Comparison of ENCODE assay signal across 25 cellular contexts in genomic region chr15:66078196-66078928, GRCh38.
DNase-seq lines count a peak whose midpoint lies in the region; ATAC-seq and TF ChIP-seq lines count a peak whose summit lies in the region.
"Had no signal": no experiment of that assay in that cellular context is flagged by ENCODE, and none has a peak within 500 bp of the region (broad histone marks: within the 10 kb centered on the region; RNA-seq: fewer than 3 reads in every experiment).

No MANE protein-coding gene starts in this region.

- no peak overlapping the region for H2AFZ ChIP-seq in OCI-LY1 (ENCODE audit: low read length)

- no peak overlapping the region for H3K4me2 ChIP-seq in OCI-LY1 (ENCODE audit: low read length)

- no peak for ATAC-seq in HG02981 (IDR thresholded peaks at IDR 0.05; ENCODE audit: unreplicated experiment)
- no peak for ATAC-seq in naive thymus-derived CD8-positive, alpha-beta T cell
- ATAC-seq: Right ventricle myocardium inferior had no signal

- H3K9me2 ChIP-seq in OCI-LY1 (ENCODE audit: low read depth, low read length): no peaks in the 10 kb centered on the region

- H3K36me3 ChIP-seq in OCI-LY1 (ENCODE audit: insufficient read depth, low read length) (peaks cover 8% of the 10 kb centered on the region; the same call in 1 of the 2 replicates), spleen (no peaks in the 10 kb centered on the region)
- H3K36me3 ChIP-seq: ascending aorta, MG63, transverse colon had no signal

- H3F3A ChIP-seq in OCI-LY1 (ENCODE audit: insufficient read depth, low read length): no peaks in the 10 kb centered on the region

- peaks cover 12 to 41% (median 20%) of the 10 kb centered on the region in 5 donors for H3K27me3 Mint-ChIP-seq in naive thymus-derived CD8-positive, alpha-beta T cell

- intact Hi-C loops in spleen (cut with DNase I; ENCODE audit: low total_unique reads): no loop called here

- TF ChIP-seq CTCF in OCI-LY1 (IDR thresholded peaks at IDR 0.05; ENCODE audit: low read length): no peak
- TF ChIP-seq CTCF in spleen (IDR thresholded peaks at IDR 0.05 in 8 of 11, conservative IDR thresholded peaks at IDR 0.05 in 3 of 11): no peak

- H3K9me3 ChIP-seq in OCI-LY1 (ENCODE audit: low read length): no peaks in the 10 kb centered on the region
- H3K9me3 ChIP-seq in spleen: no peaks in the 10 kb centered on the region
- H3K9me3 ChIP-seq: ascending aorta, MG63, transverse colon had no signal

- no peak for TF ChIP-seq POLR2A in spleen (IDR thresholded peaks at IDR 0.05)

- H3K4me3 ChIP-seq in OCI-LY1 (ENCODE audit: low read depth, low read length, poor library complexity, severe bottlenecking) (no peak overlapping the region), spleen (no peak overlapping the region)
- H3K4me3 ChIP-seq: ascending aorta, MG63, transverse colon had no signal

- peak; percentile 22 for DNase-seq in DMS53 (lab: John Stamatoyannopoulos, UW)
- DNase-seq in DMS53 treated with DMSO at 0.1 percent for 48 hours (lab: John Stamatoyannopoulos, UW; ENCODE audit: unreplicated experiment): no peak
- peak; percentile 34 for DNase-seq in glomerular visceral epithelial cell (ENCODE audit: extremely low spot score)
- peak; percentile 41 for DNase-seq in spleen
- no peak for DNase-seq in NOMO-1 treated with DMSO at 0.1 percent for 48 hours (lab: John Stamatoyannopoulos, UW; ENCODE audit: unreplicated experiment)
- no peak for DNase-seq in naive thymus-derived CD8-positive, alpha-beta T cell
- DNase-seq: activated CD4-positive, alpha-beta T cell treated with anti-CD3 and anti-CD28 coated beads, Interleukin-2, amount 50 U/mL, for 48 hours; activated naive CD4-positive, alpha-beta T cell treated with anti-CD3 and anti-CD28 coated beads, Interleukin-2, amount 10 ng/mL, durations not matched to agents 7 days and 5 days; activated T-cell treated with anti-CD3 and anti-CD28 coated beads for 4 hours; COR-L47; HCEC 1CT; IMR-90; mammary epithelial cell; MG63; NCI-H187; NCI-H446 treated with DMSO at 0.1 percent for 48 hours; SW 1271; transverse colon had no signal

- H3K36me3 Mint-ChIP-seq in naive thymus-derived CD8-positive, alpha-beta T cell: no peaks in the 10 kb centered on the region
- H3K36me3 Mint-ChIP-seq: activated naive CD4-positive, alpha-beta T cell treated with anti-CD3 and anti-CD28 coated beads, Interleukin-2, amount 10 ng/mL, durations not matched to agents 7 days and 5 days; natural killer cell treated with Interleukin-12 subunit alpha and Interleukin-12 subunit beta and Interleukin-15 and Interleukin-18, amount 100 ng/mL, for 72 hours had no signal

- no peaks in the 10 kb centered on the region for H3K4me1 Mint-ChIP-seq in naive thymus-derived CD8-positive, alpha-beta T cell
- H3K4me1 Mint-ChIP-seq: activated naive CD4-positive, alpha-beta T cell treated with anti-CD3 and anti-CD28 coated beads, Interleukin-2, amount 10 ng/mL, durations not matched to agents 7 days and 5 days had no signal

- no peaks in the 10 kb centered on the region for H3K27me3 ChIP-seq in OCI-LY1 (ENCODE audit: insufficient read depth, low read length)
- peaks cover 0 to 52% (median 3%) of the 10 kb centered on the region in 7 donors for H3K27me3 ChIP-seq in spleen (replicated peaks in 1 of 7)
- H3K27me3 ChIP-seq: ascending aorta, MG63 had no signal

- H3K27ac ChIP-seq in OCI-LY1 (ENCODE audit: low read depth, low read length, poor library complexity, severe bottlenecking): no peak overlapping the region
- H3K27ac ChIP-seq in spleen: no peak overlapping the region
- H3K27ac ChIP-seq: 22Rv1, ascending aorta, transverse colon had no signal

- peaks cover 15% of the 10 kb centered on the region for H3K4me1 ChIP-seq in OCI-LY1 (ENCODE audit: insufficient read depth, low read length, severe bottlenecking)
- no peaks in the 10 kb centered on the region for H3K4me1 ChIP-seq in spleen
- H3K4me1 ChIP-seq: ascending aorta had no signal

- no peak overlapping the region for H3K27ac Mint-ChIP-seq in naive thymus-derived CD8-positive, alpha-beta T cell
- H3K27ac Mint-ChIP-seq: activated naive CD4-positive, alpha-beta T cell treated with anti-CD3 and anti-CD28 coated beads, Interleukin-2, amount 10 ng/mL, durations not matched to agents 7 days and 5 days; natural killer cell treated with Interleukin-12 subunit alpha and Interleukin-12 subunit beta and Interleukin-15 and Interleukin-18, amount 100 ng/mL, for 72 hours; stimulated activated naive CD8-positive, alpha-beta T cell treated with anti-CD3 and anti-CD28 coated beads, Interleukin-15, Interleukin-2, amounts not matched to agents 100 ng/mL and 50 ng/mL, for 24 hours had no signal

- POLR2A ChIA-PET in naive thymus-derived CD8-positive, alpha-beta T cell (lab: Charles Lee): no interaction called here

- peak overlapping the region; percentile 5; the same call in 1 of the 2 replicates for H3K9ac ChIP-seq in OCI-LY1 (ENCODE audit: low read length)

- no peaks in the 10 kb centered on the region for H3K79me2 ChIP-seq in OCI-LY1 (ENCODE audit: insufficient read depth, low read length)

- H3K4me3 Mint-ChIP-seq in naive thymus-derived CD8-positive, alpha-beta T cell: no peak overlapping the region
- H3K4me3 Mint-ChIP-seq: activated naive CD4-positive, alpha-beta T cell treated with anti-CD3 and anti-CD28 coated beads, Interleukin-2, amount 10 ng/mL, durations not matched to agents 7 days and 5 days; natural killer cell treated with Interleukin-12 subunit alpha and Interleukin-12 subunit beta and Interleukin-15 and Interleukin-18, amount 100 ng/mL, for 72 hours; stimulated activated naive CD8-positive, alpha-beta T cell treated with anti-CD3 and anti-CD28 coated beads, Interleukin-15, Interleukin-2, amounts not matched to agents 100 ng/mL and 50 ng/mL, for 24 hours had no signal

- WGBS in spleen, 5 donors: 49 to 57% (median 53%) methylated on average over 16 to 20 of the region's 20 CpGs

- no peaks in the 10 kb centered on the region for H3K9me3 Mint-ChIP-seq in naive thymus-derived CD8-positive, alpha-beta T cell
- H3K9me3 Mint-ChIP-seq: activated naive CD4-positive, alpha-beta T cell treated with anti-CD3 and anti-CD28 coated beads, Interleukin-2, amount 10 ng/mL, durations not matched to agents 7 days and 5 days; natural killer cell treated with Interleukin-12 subunit alpha and Interleukin-12 subunit beta and Interleukin-15 and Interleukin-18, amount 100 ng/mL, for 72 hours; stimulated activated naive CD8-positive, alpha-beta T cell treated with anti-CD3 and anti-CD28 coated beads, Interleukin-15, Interleukin-2, amounts not matched to agents 100 ng/mL and 50 ng/mL, for 24 hours had no signal

- no peaks in the 10 kb centered on the region for H4K20me1 ChIP-seq in OCI-LY1 (ENCODE audit: insufficient read depth, low read length)

Comparison
In these comparisons a context has a peak if more than half of its experiments do, and no peak if none do; other contexts are left out.
1. DNase-seq: peak in DMS53 (single experiment), glomerular visceral epithelial cell (single experiment) and spleen (single experiment); none in DMS53 treated with DMSO at 0.1 percent for 48 hours (single experiment), NOMO-1 treated with DMSO at 0.1 percent for 48 hours (single experiment) and naive thymus-derived CD8-positive, alpha-beta T cell (0 of 10).